1 cellular context compared by ENCODE assay signal in genomic region chr10:110525349-110526260, GRCh38.
TF ChIP-seq lines count a peak whose summit lies in the region.

No MANE protein-coding gene starts in this region.

TF ChIP-seq in endothelial cell of umbilical vein, 7 proteins besides CTCF, POLR2A, EP300 and RAD21 (continued from another document):
- peak; percentile 33 for TF ChIP-seq POLR2AphosphoS5 (IDR thresholded peaks at IDR 0.05; ENCODE audit: insufficient read depth, low read depth, low read length)
- TF ChIP-seq GATA2 (IDR thresholded peaks at IDR 0.05; ENCODE audit: insufficient read depth, insufficient read length, low read depth, low read length) = no peak
- TF ChIP-seq EZH2 (IDR thresholded peaks at IDR 0.05; ENCODE audit: borderline replicate concordance, low read depth, low read length, severe bottlenecking) = no peak
